In the genomic region with DNA sequence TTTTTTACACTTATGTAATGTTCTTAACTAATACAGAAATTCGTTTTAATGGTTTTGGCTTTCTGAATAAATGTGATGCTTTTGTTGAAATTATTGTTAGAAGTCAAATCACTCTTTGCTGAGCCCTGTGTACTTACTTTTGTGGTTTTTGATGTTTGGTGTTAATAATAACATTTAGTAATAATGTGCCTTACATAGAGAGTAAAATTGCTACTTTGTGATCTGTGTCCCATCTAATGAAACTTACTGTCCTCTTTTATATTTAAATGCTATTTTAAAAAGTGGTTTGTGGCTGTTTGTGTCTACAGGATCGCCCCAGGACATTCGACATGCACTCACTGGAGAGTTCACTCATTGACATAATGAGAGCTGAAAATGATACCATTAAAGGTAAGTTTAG, we compare ENCODE assay signal across 18 cellular contexts. TPM values are rescaled to one million over a fixed set of nuclear protein-coding genes. Genes with fewer than 3 reads are reported as not detected.
DNase-seq lines count a peak whose midpoint lies in the region; ATAC-seq and TF ChIP-seq lines count a peak whose summit lies in the region.
"Had no signal": no experiment of that assay in that cellular context is flagged by ENCODE, and none has a peak within 500 bp of the region (broad histone marks: within the 10 kb centered on the region; RNA-seq: fewer than 3 reads in every experiment).

No MANE protein-coding gene starts in this region.

- H3K79me2 ChIP-seq in MM.1S (ENCODE audit: low read length), result peaks cover 100% of the 10 kb centered on the region
- no peaks in the 10 kb centered on the region; the same call in 1 of the 2 replicates for H3K79me2 ChIP-seq in PC-9 (ENCODE audit: low read depth)

- intact Hi-C loops in testis (cut with DNase I; ENCODE audit: low total_unique reads), result no loop called here
- intact Hi-C loops in PC-9 (cut with micrococcal nuclease; ENCODE audit: unreplicated experiment), result no loop called here

- H3K36me3 ChIP-seq in MM.1S (replicated peaks; ENCODE audit: insufficient read depth, low read length) (peaks cover 12% of the 10 kb centered on the region; the same call in 1 of the 2 replicates), neutrophil (peaks cover 20% of the 10 kb centered on the region), testis (ENCODE audit: low read depth, missing control alignments) (no peaks in the 10 kb centered on the region), PC-9 (ENCODE audit: low read depth) (0 out of 2 replicates have a peak, but pooled peaks cover 7% of the 10 kb centered on the region)

- no peak for ATAC-seq in T-helper 17 cell
- ATAC-seq: PC-3 had no signal

- POLR2A ChIA-PET in PC-9 (lab: Charles Lee; ENCODE audit: unreplicated experiment), result no interaction called here

- WGBS in testis, 2 donors, result 62 to 68% methylated on average over 3 of the region's 3 CpGs

- peak overlapping the region; percentile 41 for H3K27ac Mint-ChIP-seq in T-helper 17 cell
- H3K27ac Mint-ChIP-seq: B cell; CD4-positive, alpha-beta T cell had no signal

- DNase-seq in MM.1S, result peak; percentile 17
- DNase-seq in T-helper 17 cell, result no peak
- no peak for DNase-seq in testis
- DNase-seq in PC-9, result no peak
- no peak for DNase-seq in activated T-cell treated with anti-CD3 and anti-CD28 coated beads for 4 hours
- no peak for DNase-seq in H4 (ENCODE audit: low spot score)
- DNase-seq: CD4-positive, alpha-beta T cell; DMS79 treated with DMSO at 0.1 percent for 48 hours; GDM1; GOT3; KBM-7; NCI-H1436 treated with DMSO at 0.1 percent for 48 hours; NCI-H2029 treated with DMSO at 0.1 percent for 48 hours; NCI-H2171 treated with DMSO at 0.1 percent for 48 hours; NCI-H446 treated with DMSO at 0.1 percent for 48 hours; PC-3 had no signal

- H3K27ac ChIP-seq in MM.1S (ENCODE audit: low read length) (peak overlapping the region; percentile 94; the same call in 1 of the 2 replicates), neutrophil (peak overlapping the region; percentile 44), testis (peak overlapping the region; percentile 22 to 63), PC-9 (no peak overlapping the region)

- H2AFZ ChIP-seq in MM.1S (ENCODE audit: low read length) (no peak overlapping the region), PC-9 (no peak overlapping the region)

- H3K9ac ChIP-seq in MM.1S (ENCODE audit: low read length), result peak overlapping the region; percentile 67

- H3K27me3 Mint-ChIP-seq in T-helper 17 cell, result no peaks in the 10 kb centered on the region
- H3K27me3 Mint-ChIP-seq: B cell; CD4-positive, alpha-beta T cell had no signal

- H3F3A ChIP-seq in MM.1S (ENCODE audit: insufficient read depth, low read length) (peaks cover 81% of the 10 kb centered on the region), PC-9 (ENCODE audit: insufficient read depth, low read depth) (0 out of 2 replicates have a peak, but pooled peaks cover 3% of the 10 kb centered on the region)

- TF ChIP-seq CTCF in MM.1S (IDR thresholded peaks at IDR 0.05; ENCODE audit: low read length), result no peak
- TF ChIP-seq CTCF in neutrophil (IDR thresholded peaks at IDR 0.05), result no peak
- TF ChIP-seq CTCF in testis (IDR thresholded peaks at IDR 0.05), result no peak
- TF ChIP-seq CTCF in PC-9 (conservative IDR thresholded peaks at IDR 0.05), result no peak

- no peak overlapping the region for H3K4me3 Mint-ChIP-seq in T-helper 17 cell
- H3K4me3 Mint-ChIP-seq: B cell; CD4-positive, alpha-beta T cell had no signal

- TF ChIP-seq POLR2A in testis (IDR thresholded peaks at IDR 0.05), result no peak

- no peaks in the 10 kb centered on the region for H3K36me3 Mint-ChIP-seq in T-helper 17 cell (ENCODE audit: low read depth)

- H3K4me1 ChIP-seq in MM.1S (ENCODE audit: low read length) (peaks cover 77% of the 10 kb centered on the region), neutrophil (ENCODE audit: control insufficient read depth in 1 of 2, insufficient read depth in 1 of 2, low read depth in 1 of 2, low read length in 1 of 2) (peaks cover 61 to 70% of the 10 kb centered on the region in 2 experiments), testis (peaks cover 46% of the 10 kb centered on the region), PC-9 (replicated peaks; ENCODE audit: insufficient read depth) (0 out of 2 replicates have a peak, but pooled peaks cover 4% of the 10 kb centered on the region)

- no peaks in the 10 kb centered on the region for H4K20me1 ChIP-seq in MM.1S (ENCODE audit: insufficient read depth, low read length)
- H4K20me1 ChIP-seq in PC-9 (ENCODE audit: insufficient read depth), result no peaks in the 10 kb centered on the region

- H3K4me2 ChIP-seq in MM.1S (ENCODE audit: low read depth, low read length), result peak overlapping the region; percentile 65; the same call in 1 of the 2 replicates
- no peak overlapping the region for H3K4me2 ChIP-seq in PC-9

- no peaks in the 10 kb centered on the region for H3K9me2 ChIP-seq in MM.1S (replicated peaks; ENCODE audit: insufficient read depth, low read length)
- no peaks in the 10 kb centered on the region for H3K9me2 ChIP-seq in PC-9 (ENCODE audit: insufficient read depth)

- no peaks in the 10 kb centered on the region for H3K9me3 ChIP-seq in MM.1S (replicated peaks; ENCODE audit: insufficient read depth, low read length)
- no peaks in the 10 kb centered on the region for H3K9me3 ChIP-seq in T-helper 17 cell (ENCODE audit: control insufficient read depth, low read length, poor library complexity, severe bottlenecking)
- H3K9me3 ChIP-seq in neutrophil, result no peaks in the 10 kb centered on the region
- H3K9me3 ChIP-seq in testis, result no peaks in the 10 kb centered on the region
- no peaks in the 10 kb centered on the region for H3K9me3 ChIP-seq in PC-9 (ENCODE audit: insufficient read depth, low read depth)

- peaks cover 15% of the 10 kb centered on the region for H3K4me1 Mint-ChIP-seq in T-helper 17 cell

- BruUV-seq in PC-9 (replicated peaks; lab: Mats Ljungman, UMichigan), result no TSS peak

- CTCF ChIA-PET in PC-9 (lab: Charles Lee), result interaction anchor here (0.6 to 0.7 kb wide), 3 partner anchors 11 to 1229 kb away, joined by 3 to 4 read pairs (median 3); no protein-coding TSS in a partner anchor

- H3K4me3 ChIP-seq in MM.1S (ENCODE audit: low read length) (peak overlapping the region; percentile 23), neutrophil (ENCODE audit: low read depth in 1 of 2, low read length in 1 of 2) (no peak overlapping the region), testis (no peak overlapping the region), PC-9 (no peak overlapping the region)

- H3K27me3 ChIP-seq in MM.1S (replicated peaks; ENCODE audit: insufficient read depth, low read length) (no peaks in the 10 kb centered on the region), neutrophil (no peaks in the 10 kb centered on the region), testis (no peaks in the 10 kb centered on the region), PC-9 (ENCODE audit: insufficient read depth, low read depth) (no peaks in the 10 kb centered on the region)

RNA-seq across cellular contexts. Expression of a gene that starts 22.1 kb away (rescaled TPM):
- 10 to 100 TPM; 25.3 to 33.3 TPM for total RNA-seq in T-helper 17 cell
- total RNA-seq in testis, result 10 to 100 TPM; 52.9 to 64.4 TPM
- polyA plus RNA-seq in testis (ENCODE audit: insufficient read depth, low read depth, low replicate concordance), result 29.4 TPM
- 11.6 and 15.4 TPM in 2 replicates for total RNA-seq in PC-9 (2021)
- total RNA-seq in H4 (2014; rRNA removed; shearing (Covaris generic)), result 5.6 and 6.2 TPM in 2 replicates
